ENCODE assay signal across 1 cellular context in genomic region chr12:80412343-80412953, GRCh38.
TF ChIP-seq lines count a peak whose summit lies in the region.

No MANE protein-coding gene starts in this region.

TF ChIP-seq in SK-N-SH treated with all-trans-retinoic acid at 6 μM for 48 hours, 23 proteins besides CTCF, POLR2A, EP300 and RAD21 (continued from another document):
- no peak for TF ChIP-seq POU6F1 (CRISPR knock-in tag; IDR thresholded peaks at IDR 0.05; ENCODE audit: borderline replicate concordance, low read depth)
